Comparison of ENCODE assay signal across 1 cellular context in genomic region chr22:37325024-37325395, GRCh38.
TF ChIP-seq lines count a peak whose summit lies in the region.

No MANE protein-coding gene starts in this region.

TF ChIP-seq in H1, 55 proteins besides CTCF, POLR2A, EP300 and RAD21:
- TF ChIP-seq MAFK (IDR thresholded peaks at IDR 0.05; ENCODE audit: low read depth, low read length) (no peak), KDM4A (IDR thresholded peaks at IDR 0.05; ENCODE audit: low read depth, low read length, severe bottlenecking) (peak; percentile 16)
